In genomic region chr2:44928660-44929471, GRCh38 we compare ENCODE assay signal across 16 cellular contexts. TPM values are rescaled to one million over a fixed set of nuclear protein-coding genes. Genes with fewer than 3 reads are reported as not detected.
DNase-seq lines count a peak whose midpoint lies in the region; ATAC-seq, FAIRE-seq and TF ChIP-seq lines count a peak whose summit lies in the region.
"Had no signal": no experiment of that assay in that cellular context is flagged by ENCODE, and none has a peak within 500 bp of the region (broad histone marks: within the 10 kb centered on the region; RNA-seq: fewer than 3 reads in every experiment).

No MANE protein-coding gene starts in this region.

- no peak overlapping the region for H3K9ac ChIP-seq in HepG2 (ENCODE audit: insufficient read depth, low read depth, low read length)

- H3K27ac Mint-ChIP-seq in endothelial cell (ENCODE audit: unreplicated experiment) (no peak overlapping the region), nephron progenitor cell (no peak overlapping the region)

- no peak for DNase-seq in right lobe of liver
- no peak for DNase-seq in HepG2 (ENCODE audit: low spot score)
- peak; percentile 70 for DNase-seq in posterior vena cava (ENCODE audit: low spot score)
- no peak for DNase-seq in omental fat pad (ENCODE audit: low spot score)
- DNase-seq in endothelial cell (ENCODE audit: low spot score), result no peak
- no peak for DNase-seq in NCI-H1417 (lab: John Stamatoyannopoulos, UW)
- DNase-seq in nephron progenitor cell, result no peak
- DNase-seq: activated T-cell treated with anti-CD3 and anti-CD28 coated beads, Interleukin-2, amount 50 U/mL, for 4 hours; brain microvascular endothelial cell; DND-41; MV-4-11; naive thymus-derived CD8-positive, alpha-beta T cell; NCI-H524 treated with DMSO at 0.1 percent for 48 hours had no signal

- CTCF ChIA-PET in HepG2 (lab: Yijun Ruan, JAX; ENCODE audit: low intra/inter-chr PET ratio, low total read pairs), result no interaction called here

- ATAC-seq in right lobe of liver, result peak in 3 of 4 donors; percentile 17 to 43 (median 35)
- no peak; the same call in 2 of the 3 replicates for ATAC-seq in HepG2
- ATAC-seq in gastroesophageal sphincter, result peak; percentile 13
- ATAC-seq in omental fat pad (ENCODE audit: low FRiP score), result no peak
- ATAC-seq: naive thymus-derived CD8-positive, alpha-beta T cell had no signal

- TF ChIP-seq EP300 in HepG2 (IDR thresholded peaks at IDR 0.05; ENCODE audit: low read depth in 2 of 2, low read length in 2 of 2) (no peak), HepG2 (CRISPR knock-in tag; IDR thresholded peaks at IDR 0.05; ENCODE audit: borderline replicate concordance) (no peak), gastroesophageal sphincter (IDR thresholded peaks at IDR 0.05) (no peak)

- intact Hi-C loops in right lobe of liver (cut with DNase I), result no loop called here
- intact Hi-C loops in HepG2 (cut with micrococcal nuclease; ENCODE audit: unreplicated experiment), result no loop called here
- intact Hi-C loops in posterior vena cava (cut with DNase I), result no loop called here

- H3K36me3 Mint-ChIP-seq in endothelial cell (ENCODE audit: low read depth, unreplicated experiment), result no peaks in the 10 kb centered on the region
- no peaks in the 10 kb centered on the region for H3K36me3 Mint-ChIP-seq in nephron progenitor cell (ENCODE audit: low read depth)
- H3K36me3 Mint-ChIP-seq: naive thymus-derived CD8-positive, alpha-beta T cell had no signal

- H3K4me1 Mint-ChIP-seq in endothelial cell (ENCODE audit: unreplicated experiment), result peaks cover 40% of the 10 kb centered on the region
- H3K4me1 Mint-ChIP-seq in nephron progenitor cell, result no peaks in the 10 kb centered on the region

- TF ChIP-seq POLR2A in right lobe of liver (IDR thresholded peaks at IDR 0.05), result no peak
- no peak for TF ChIP-seq POLR2A in HepG2 (IDR thresholded peaks at IDR 0.05; ENCODE audit: insufficient read depth in 1 of 2, low read depth in 2 of 2, low read length in 2 of 2)
- no peak for TF ChIP-seq POLR2A in gastroesophageal sphincter (IDR thresholded peaks at IDR 0.05)

- H3K4me3 Mint-ChIP-seq in endothelial cell (ENCODE audit: unreplicated experiment) (no peak overlapping the region), nephron progenitor cell (no peak overlapping the region)
- H3K4me3 Mint-ChIP-seq: activated T-cell treated with anti-CD3 and anti-CD28 coated beads, Interleukin-2, amount 50 U/mL, for 4 hours had no signal

- no peaks in the 10 kb centered on the region for H3K79me2 ChIP-seq in HepG2 (ENCODE audit: insufficient read depth, low read length)

- H3K36me3 ChIP-seq in right lobe of liver (no peaks in the 10 kb centered on the region), HepG2 (replicated peaks in 1 of 2; ENCODE audit: control insufficient read depth in 1 of 2, insufficient read depth in 2 of 2, low read length in 2 of 2) (no peaks in the 10 kb centered on the region), gastroesophageal sphincter (no peaks in the 10 kb centered on the region)
- H3K36me3 ChIP-seq: brain microvascular endothelial cell had no signal

- POLR2A ChIA-PET in HepG2 (lab: Yijun Ruan, JAX), result no interaction called here

- in situ Hi-C loops in HepG2 (cut with HindIII; ENCODE audit: extremely low pct_ligation_motif_present, low pct_unique_long_range_greater_than_20kb), result no loop called here

- WGBS in right lobe of liver (ENCODE audit: insufficient coverage, low coverage, low lambda C conversion rate, missing lambda C conversion rate), result 9% methylated on average over 9 of the region's 83 CpGs
- WGBS in HepG2 (ENCODE audit: low lambda C conversion rate), result 66% methylated on average over 75 of the region's 83 CpGs
- WGBS in gastroesophageal sphincter (ENCODE audit: low coverage in 1 of 2), 2 donors, result no CpG with 5 or more reads among the region's 83 CpGs

- no peak overlapping the region for H2AFZ ChIP-seq in HepG2 (ENCODE audit: low read length)

- H3K9me3 ChIP-seq in right lobe of liver, result no peaks in the 10 kb centered on the region
- no peaks in the 10 kb centered on the region for H3K9me3 ChIP-seq in HepG2 (ENCODE audit: low read length)
- H3K9me3 ChIP-seq in gastroesophageal sphincter, result no peaks in the 10 kb centered on the region

- peak overlapping the region in 1 of 3 donors; percentile 19 for H3K4me3 ChIP-seq in right lobe of liver
- no peak overlapping the region for H3K4me3 ChIP-seq in HepG2 (replicated peaks in 1 of 3; ENCODE audit: insufficient read depth in 1 of 3, low read depth in 2 of 3, low read length in 3 of 3)
- H3K4me3 ChIP-seq in gastroesophageal sphincter, result peak overlapping the region in 1 of 2 donors; percentile 39

- H3K27me3 ChIP-seq in right lobe of liver (peaks cover 15 to 66% of the 10 kb centered on the region in 2 donors), HepG2 (ENCODE audit: control insufficient read depth in 1 of 2, insufficient read depth in 2 of 2, low read length in 2 of 2) (peaks cover 8 to 74% of the 10 kb centered on the region in 2 experiments; a peak in 4 of 5 replicates), gastroesophageal sphincter (peaks cover 100% of the 10 kb centered on the region)

- no peak overlapping the region for H3K4me2 ChIP-seq in HepG2 (ENCODE audit: low read depth, low read length)

- FAIRE-seq in HepG2 (lab: Jason Lieb, UNC), result no peak
- FAIRE-seq: keratinocyte had no signal

- no peaks in the 10 kb centered on the region; the same call in 1 of the 2 replicates for H4K20me1 ChIP-seq in HepG2 (ENCODE audit: insufficient read depth, low read length)

- no peak for TF ChIP-seq RAD21 in HepG2 (CRISPR knock-in tag; IDR thresholded peaks at IDR 0.05)

- H3K27me3 Mint-ChIP-seq in endothelial cell (ENCODE audit: unreplicated experiment), result peaks cover 36% of the 10 kb centered on the region
- peaks cover 97% of the 10 kb centered on the region for H3K27me3 Mint-ChIP-seq in nephron progenitor cell (ENCODE audit: low read depth, poor library complexity)

- H3K9me3 Mint-ChIP-seq in endothelial cell (ENCODE audit: unreplicated experiment), result no peaks in the 10 kb centered on the region
- no peaks in the 10 kb centered on the region for H3K9me3 Mint-ChIP-seq in nephron progenitor cell
- H3K9me3 Mint-ChIP-seq: activated T-cell treated with anti-CD3 and anti-CD28 coated beads, Interleukin-2, amount 50 U/mL, for 4 hours; naive thymus-derived CD8-positive, alpha-beta T cell had no signal

- H3K27ac ChIP-seq in right lobe of liver (no peak overlapping the region), HepG2 (ENCODE audit: extremely low read length, insufficient read depth, low read length) (no peak overlapping the region), gastroesophageal sphincter (no peak overlapping the region)
- H3K27ac ChIP-seq: brain microvascular endothelial cell had no signal

- TF ChIP-seq CTCF in right lobe of liver (IDR thresholded peaks at IDR 0.05) (no peak), HepG2 (CRISPR knock-in tag; IDR thresholded peaks at IDR 0.05) (no peak), gastroesophageal sphincter (IDR thresholded peaks at IDR 0.05) (no peak), omental fat pad (IDR thresholded peaks at IDR 0.05) (no peak), endothelial cell (IDR thresholded peaks at IDR 0.05; ENCODE audit: unreplicated experiment) (no peak), nephron progenitor cell (IDR thresholded peaks at IDR 0.05) (no peak)

- peaks cover 0 to 17% (median 0%) of the 10 kb centered on the region in 4 donors for H3K4me1 ChIP-seq in right lobe of liver
- H3K4me1 ChIP-seq in HepG2 (ENCODE audit: insufficient read depth, low read length), result no peaks in the 10 kb centered on the region
- peaks cover 0 to 35% (median 17%) of the 10 kb centered on the region in 3 donors for H3K4me1 ChIP-seq in gastroesophageal sphincter

- no TSS peak for BruUV-seq in HepG2 (replicated peaks; lab: Mats Ljungman, UMichigan)

TF ChIP-seq in HepG2, 621 proteins besides CTCF, POLR2A, EP300 and RAD21 (continues in another document):
- no peak for TF ChIP-seq ZFP36 (IDR thresholded peaks at IDR 0.05; ENCODE audit: borderline replicate concordance, low read depth, low read length, partially characterized antibody)
- no peak for TF ChIP-seq SUZ12 (IDR thresholded peaks at IDR 0.05; ENCODE audit: low read depth, low read length)
- no peak for TF ChIP-seq ZNF274 (CRISPR knock-in tag; IDR thresholded peaks at IDR 0.05)
- no peak for TF ChIP-seq RBM22 (optimal IDR thresholded peaks at IDR 0.05; ENCODE audit: low read length)
- TF ChIP-seq JUND (CRISPR knock-in tag; IDR thresholded peaks at IDR 0.05), result no peak

RNA-seq across cellular contexts. Expression of gene SIX3, which starts 12.6 kb away (rescaled TPM):
- total RNA-seq in right lobe of liver (not detected), HepG2 (2016; rRNA removed; fragmentation: Illumina TruSeq; extraction: Trizol) (not detected in 2 replicates), gastroesophageal sphincter (under 1 TPM in 1 of 4 donors, not detected in 3; 0.15 TPM), posterior vena cava (not detected), omental fat pad (not detected), endothelial cell (ENCODE audit: unreplicated experiment) (not detected)
- not detected in 2 replicates for total RNA-seq in HepG2 (2016; cell fraction: cytosol; rRNA removed; fragmentation: Illumina TruSeq; extraction: Trizol; ENCODE audit: low read depth)
- total RNA-seq in HepG2 (2016; cell fraction: insoluble cytoplasmic fraction; rRNA removed; fragmentation: Illumina TruSeq; extraction: Trizol), result not detected in 2 replicates
- total RNA-seq in HepG2 (2016; cell fraction: membrane; rRNA removed; fragmentation: Illumina TruSeq; extraction: Trizol), result not detected in 2 replicates
- total RNA-seq in HepG2 (2016; cell fraction: nucleus; rRNA removed; fragmentation: Illumina TruSeq; extraction: Trizol), result not detected in 2 replicates
- polyA plus RNA-seq in HepG2 (2011; rRNA removed), result not detected in 2 replicates
- polyA plus RNA-seq in HepG2 (2011; cell fraction: cytosol; rRNA removed), result not detected in 2 replicates
- not detected in 2 replicates for polyA plus RNA-seq in HepG2 (2011; cell fraction: nucleus; rRNA removed)
- polyA plus RNA-seq in HepG2 (2012), result not detected in 2 replicates
- polyA plus RNA-seq in HepG2 (2016; cell fraction: cytosol; fragmentation: Illumina TruSeq; extraction: Trizol; ENCODE audit: low read depth), result not detected in 2 replicates
- not detected in 2 replicates for polyA plus RNA-seq in HepG2 (2016; cell fraction: insoluble cytoplasmic fraction; fragmentation: Illumina TruSeq; extraction: Trizol; ENCODE audit: low read depth)
- polyA plus RNA-seq in HepG2 (2016; cell fraction: membrane; fragmentation: Illumina TruSeq; extraction: Trizol; ENCODE audit: low read depth), result not detected in 2 replicates
- polyA plus RNA-seq in HepG2 (2016; cell fraction: nucleus; fragmentation: Illumina TruSeq; extraction: Trizol; ENCODE audit: insufficient read depth, low read depth), result not detected in 2 replicates
- polyA minus RNA-seq in HepG2 (2011; rRNA and poly(A)+ RNA removed; ENCODE audit: low replicate concordance), result not detected in 2 replicates
- not detected in 2 replicates for polyA minus RNA-seq in HepG2 (2011; cell fraction: cytosol; rRNA and poly(A)+ RNA removed)
- polyA minus RNA-seq in HepG2 (2011; cell fraction: nucleus; rRNA and poly(A)+ RNA removed), result not detected in 2 replicates
- total RNA-seq: naive thymus-derived CD8-positive, alpha-beta T cell; subcutaneous adipose tissue had no signal
- polyA plus RNA-seq: keratinocyte; naive thymus-derived CD8-positive, alpha-beta T cell had no signal

Comparison
In these comparisons a context has a peak if more than half of its experiments do, and no peak if none do; other contexts are left out.
1. ATAC-seq: peak in right lobe of liver (3 of 4) and gastroesophageal sphincter (single experiment); none in HepG2 (single experiment) and omental fat pad (single experiment).